1 cellular context compared by ENCODE assay signal in genomic region chr15:51982013-51982769, GRCh38.
TF ChIP-seq lines count a peak whose summit lies in the region.

No MANE protein-coding gene starts in this region.

TF ChIP-seq in GM12878, 131 proteins besides CTCF, POLR2A, EP300 and RAD21 (continued from another document):
- TF ChIP-seq RCOR1 (conservative IDR thresholded peaks at IDR 0.05; ENCODE audit: low read depth, low read length) = no peak
